In genomic region chr2:112118148-112118547, GRCh38 we compare ENCODE assay signal across 2 cellular contexts.
TF ChIP-seq lines count a peak whose summit lies in the region.

No MANE protein-coding gene starts in this region.

TF ChIP-seq in HepG2, 621 proteins besides CTCF, POLR2A, EP300 and RAD21 (continued from another document):
- TF ChIP-seq ZNF276 (CRISPR knock-in tag; IDR thresholded peaks at IDR 0.05; ENCODE audit: low read depth) (no peak), DZIP1 (CRISPR knock-in tag; IDR thresholded peaks at IDR 0.05) (no peak), ZFP91 (CRISPR knock-in tag; IDR thresholded peaks at IDR 0.05; ENCODE audit: borderline replicate concordance) (no peak), MXI1 (IDR thresholded peaks at IDR 0.05; ENCODE audit: borderline replicate concordance, low read depth, low read length) (no peak), KDM3A (CRISPR knock-in tag; IDR thresholded peaks at IDR 0.05; ENCODE audit: low read depth) (no peak), ZNF260 (CRISPR knock-in tag; IDR thresholded peaks at IDR 0.05; ENCODE audit: borderline replicate concordance, low read depth) (no peak), SMARCE1 (IDR thresholded peaks at IDR 0.05; ENCODE audit: borderline replicate concordance) (no peak), NCOA2 (CRISPR knock-in tag; IDR thresholded peaks at IDR 0.05) (no peak), ONECUT2 (CRISPR knock-in tag; IDR thresholded peaks at IDR 0.05) (no peak), PHF20 (CRISPR knock-in tag; IDR thresholded peaks at IDR 0.05) (no peak), EZH2 (conservative IDR thresholded peaks at IDR 0.05; ENCODE audit: low read depth, low read length) (no peak), CREB3 (CRISPR knock-in tag; IDR thresholded peaks at IDR 0.05) (no peak), ZC3H4 (CRISPR knock-in tag; IDR thresholded peaks at IDR 0.05; ENCODE audit: borderline replicate concordance) (no peak), ZKSCAN1 (IDR thresholded peaks at IDR 0.05; ENCODE audit: low read length) (no peak)
- TF ChIP-seq, protein P1, sequence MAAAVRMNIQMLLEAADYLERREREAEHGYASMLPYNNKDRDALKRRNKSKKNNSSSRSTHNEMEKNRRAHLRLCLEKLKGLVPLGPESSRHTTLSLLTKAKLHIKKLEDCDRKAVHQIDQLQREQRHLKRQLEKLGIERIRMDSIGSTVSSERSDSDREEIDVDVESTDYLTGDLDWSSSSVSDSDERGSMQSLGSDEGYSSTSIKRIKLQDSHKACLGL (CRISPR knock-in tag; IDR thresholded peaks at IDR 0.05) = no peak

TF ChIP-seq in WTC11, 78 proteins besides CTCF, POLR2A, EP300 and RAD21 (continued from another document):
- TF ChIP-seq HMGXB4 (CRISPR knock-in tag; IDR thresholded peaks at IDR 0.05) (no peak), JAZF1 (CRISPR knock-in tag; IDR thresholded peaks at IDR 0.05) (no peak)
- TF ChIP-seq, protein P2, sequence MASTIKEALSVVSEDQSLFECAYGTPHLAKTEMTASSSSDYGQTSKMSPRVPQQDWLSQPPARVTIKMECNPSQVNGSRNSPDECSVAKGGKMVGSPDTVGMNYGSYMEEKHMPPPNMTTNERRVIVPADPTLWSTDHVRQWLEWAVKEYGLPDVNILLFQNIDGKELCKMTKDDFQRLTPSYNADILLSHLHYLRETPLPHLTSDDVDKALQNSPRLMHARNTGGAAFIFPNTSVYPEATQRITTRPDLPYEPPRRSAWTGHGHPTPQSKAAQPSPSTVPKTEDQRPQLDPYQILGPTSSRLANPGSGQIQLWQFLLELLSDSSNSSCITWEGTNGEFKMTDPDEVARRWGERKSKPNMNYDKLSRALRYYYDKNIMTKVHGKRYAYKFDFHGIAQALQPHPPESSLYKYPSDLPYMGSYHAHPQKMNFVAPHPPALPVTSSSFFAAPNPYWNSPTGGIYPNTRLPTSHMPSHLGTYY (CRISPR knock-in tag; IDR thresholded peaks at IDR 0.05) = no peak
